In genomic region chr1:151819951-151820623, GRCh38 we compare ENCODE assay signal across 1 cellular context.
TF ChIP-seq lines count a peak whose summit lies in the region.

No MANE protein-coding gene starts in this region.

TF ChIP-seq in A549, 52 proteins besides CTCF, POLR2A, EP300 and RAD21:
- TF ChIP-seq, protein P1, sequence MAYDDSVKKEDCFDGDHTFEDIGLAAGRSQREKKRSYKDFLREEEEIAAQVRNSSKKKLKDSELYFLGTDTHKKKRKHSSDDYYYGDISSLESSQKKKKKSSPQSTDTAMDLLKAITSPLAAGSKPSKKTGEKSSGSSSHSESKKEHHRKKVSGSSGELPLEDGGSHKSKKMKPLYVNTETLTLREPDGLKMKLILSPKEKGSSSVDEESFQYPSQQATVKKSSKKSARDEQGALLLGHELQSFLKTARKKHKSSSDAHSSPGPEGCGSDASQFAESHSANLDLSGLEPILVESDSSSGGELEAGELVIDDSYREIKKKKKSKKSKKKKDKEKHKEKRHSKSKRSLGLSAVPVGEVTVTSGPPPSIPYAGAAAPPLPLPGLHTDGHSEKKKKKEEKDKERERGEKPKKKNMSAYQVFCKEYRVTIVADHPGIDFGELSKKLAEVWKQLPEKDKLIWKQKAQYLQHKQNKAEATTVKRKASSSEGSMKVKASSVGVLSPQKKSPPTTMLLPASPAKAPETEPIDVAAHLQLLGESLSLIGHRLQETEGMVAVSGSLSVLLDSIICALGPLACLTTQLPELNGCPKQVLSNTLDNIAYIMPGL (CRISPR knock-in tag; IDR thresholded peaks at IDR 0.05; ENCODE audit: borderline replicate concordance) = no peak
- TF ChIP-seq HOXA7 (CRISPR knock-in tag; IDR thresholded peaks at IDR 0.05) = no peak
- no peak for TF ChIP-seq MAFK (IDR thresholded peaks at IDR 0.05; ENCODE audit: partially characterized antibody)
- TF ChIP-seq CBX2 (IDR thresholded peaks at IDR 0.05; ENCODE audit: borderline replicate concordance, low read depth) = no peak
- TF ChIP-seq, protein P2, sequence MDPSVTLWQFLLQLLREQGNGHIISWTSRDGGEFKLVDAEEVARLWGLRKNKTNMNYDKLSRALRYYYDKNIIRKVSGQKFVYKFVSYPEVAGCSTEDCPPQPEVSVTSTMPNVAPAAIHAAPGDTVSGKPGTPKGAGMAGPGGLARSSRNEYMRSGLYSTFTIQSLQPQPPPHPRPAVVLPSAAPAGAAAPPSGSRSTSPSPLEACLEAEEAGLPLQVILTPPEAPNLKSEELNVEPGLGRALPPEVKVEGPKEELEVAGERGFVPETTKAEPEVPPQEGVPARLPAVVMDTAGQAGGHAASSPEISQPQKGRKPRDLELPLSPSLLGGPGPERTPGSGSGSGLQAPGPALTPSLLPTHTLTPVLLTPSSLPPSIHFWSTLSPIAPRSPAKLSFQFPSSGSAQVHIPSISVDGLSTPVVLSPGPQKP (IDR thresholded peaks at IDR 0.05; ENCODE audit: low read depth, low read length) = no peak
- no peak for TF ChIP-seq PHF8 (IDR thresholded peaks at IDR 0.05; ENCODE audit: borderline replicate concordance, low read depth)
- no peak for TF ChIP-seq FOSL2 (IDR thresholded peaks at IDR 0.05)
- no peak for TF ChIP-seq FOSL2 (CRISPR knock-in tag; IDR thresholded peaks at IDR 0.05)
- TF ChIP-seq, protein P3, sequence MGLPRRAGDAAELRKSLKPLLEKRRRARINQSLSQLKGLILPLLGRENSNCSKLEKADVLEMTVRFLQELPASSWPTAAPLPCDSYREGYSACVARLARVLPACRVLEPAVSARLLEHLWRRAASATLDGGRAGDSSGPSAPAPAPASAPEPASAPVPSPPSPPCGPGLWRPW (IDR thresholded peaks at IDR 0.05) = no peak
- TF ChIP-seq E2F6 (IDR thresholded peaks at IDR 0.05; ENCODE audit: borderline replicate concordance, low read depth) = no peak
- TF ChIP-seq MYC (IDR thresholded peaks at IDR 0.05; ENCODE audit: borderline replicate concordance, low read length) = no peak
- no peak for TF ChIP-seq PBX3 (IDR thresholded peaks at IDR 0.05)
- no peak for TF ChIP-seq TFCP2L1 (CRISPR knock-in tag; IDR thresholded peaks at IDR 0.05)
- TF ChIP-seq, protein P4, sequence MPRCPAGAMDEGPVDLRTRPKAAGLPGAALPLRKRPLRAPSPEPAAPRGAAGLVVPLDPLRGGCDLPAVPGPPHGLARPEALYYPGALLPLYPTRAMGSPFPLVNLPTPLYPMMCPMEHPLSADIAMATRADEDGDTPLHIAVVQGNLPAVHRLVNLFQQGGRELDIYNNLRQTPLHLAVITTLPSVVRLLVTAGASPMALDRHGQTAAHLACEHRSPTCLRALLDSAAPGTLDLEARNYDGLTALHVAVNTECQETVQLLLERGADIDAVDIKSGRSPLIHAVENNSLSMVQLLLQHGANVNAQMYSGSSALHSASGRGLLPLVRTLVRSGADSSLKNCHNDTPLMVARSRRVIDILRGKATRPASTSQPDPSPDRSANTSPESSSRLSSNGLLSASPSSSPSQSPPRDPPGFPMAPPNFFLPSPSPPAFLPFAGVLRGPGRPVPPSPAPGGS (IDR thresholded peaks at IDR 0.05) = no peak
- TF ChIP-seq, protein P5, sequence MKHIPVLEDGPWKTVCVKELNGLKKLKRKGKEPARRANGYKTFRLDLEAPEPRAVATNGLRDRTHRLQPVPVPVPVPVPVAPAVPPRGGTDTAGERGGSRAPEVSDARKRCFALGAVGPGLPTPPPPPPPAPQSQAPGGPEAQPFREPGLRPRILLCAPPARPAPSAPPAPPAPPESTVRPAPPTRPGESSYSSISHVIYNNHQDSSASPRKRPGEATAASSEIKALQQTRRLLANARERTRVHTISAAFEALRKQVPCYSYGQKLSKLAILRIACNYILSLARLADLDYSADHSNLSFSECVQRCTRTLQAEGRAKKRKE (CRISPR knock-in tag; IDR thresholded peaks at IDR 0.05; ENCODE audit: low read depth) = no peak
- no peak for TF ChIP-seq NFE2L2 (conservative IDR thresholded peaks at IDR 0.05; ENCODE audit: low read length)
- TF ChIP-seq NR3C1 (IDR thresholded peaks at IDR 0.05) = no peak
- no peak for TF ChIP-seq HOXB13 (CRISPR knock-in tag; IDR thresholded peaks at IDR 0.05; ENCODE audit: low read depth)
- TF ChIP-seq JUNB (IDR thresholded peaks at IDR 0.05) = no peak
- TF ChIP-seq GATA3 (IDR thresholded peaks at IDR 0.05; ENCODE audit: borderline replicate concordance) = no peak
TF ChIP-seq in A549: peak in this region for 0.
